8 cellular contexts compared by ENCODE assay signal in the genomic region with DNA sequence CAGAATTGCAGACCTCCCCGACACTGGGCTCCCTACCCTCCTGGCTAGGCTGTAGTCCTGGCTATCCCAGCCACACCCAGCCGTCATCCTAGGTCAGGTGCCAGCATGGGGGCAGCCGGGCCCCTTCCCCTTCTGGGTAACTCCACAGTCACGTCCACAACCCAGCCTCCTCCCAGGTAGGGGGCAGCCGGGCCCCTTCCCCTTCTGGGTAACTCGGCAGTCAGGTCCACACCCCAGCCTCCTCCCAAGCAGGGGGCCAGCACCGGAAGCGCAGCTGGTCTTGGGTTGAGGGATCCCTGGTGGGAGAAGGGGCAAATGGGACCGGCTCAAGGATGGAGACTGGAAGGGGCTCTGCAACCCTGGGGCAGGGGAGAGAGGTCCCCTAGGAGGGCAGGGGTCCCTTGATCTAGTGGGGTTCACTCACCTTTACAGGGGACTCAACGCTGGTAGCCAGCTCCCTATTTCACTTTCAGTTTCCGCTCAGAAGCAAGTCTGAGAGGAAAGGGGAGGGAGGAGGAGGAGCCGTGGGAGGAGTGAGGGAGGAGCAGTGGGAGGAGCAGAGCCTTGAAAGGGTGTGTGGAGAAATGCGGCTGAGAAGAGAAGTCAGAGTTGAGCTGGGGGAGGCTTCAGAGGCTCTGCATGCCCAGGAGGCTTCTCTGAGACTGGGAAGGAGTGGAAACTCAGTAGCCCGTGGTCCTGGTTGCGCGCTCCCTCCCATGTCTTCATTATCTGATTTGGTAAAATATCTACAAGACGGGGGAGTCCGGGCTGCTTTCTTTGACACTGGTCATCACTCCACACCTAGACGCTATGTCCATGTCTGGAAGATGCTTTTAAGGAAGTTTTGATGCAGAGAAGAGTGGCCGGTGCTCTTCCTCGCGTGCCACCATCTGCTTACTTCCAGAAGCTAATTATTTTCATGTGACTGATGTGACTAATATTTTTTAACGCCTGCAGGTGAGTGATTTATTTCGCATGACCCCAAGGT. TPM values are rescaled to one million over a fixed set of nuclear protein-coding genes. Genes with fewer than 3 reads are reported as not detected.
A peak's percentile ranks its signal among the peaks of the same experiment; 100 is the strongest.
DNase-seq lines count a peak whose midpoint lies in the region; ATAC-seq lines count a peak whose summit lies in the region.

A gene (minus strand): TSS at position 494 of the 988 bp plus-strand sequence. CDS start 3,293 bp downstream, outside the sequence.

- H3K27ac ChIP-seq in esophagus (ENCODE audit: low read depth in 2 of 2, low read length in 1 of 2), result peak within 1 kb of the TSS; percentile 67 to 88
- peak within 1 kb of the TSS; percentile 85 for H3K27ac ChIP-seq in muscle layer of colon (ENCODE audit: low read depth, low read length)

- H3K4me3 ChIP-seq in esophagus (ENCODE audit: low read depth in 1 of 2, low read length in 2 of 2), result peak within 1 kb of the TSS; percentile 78 to 98
- H3K4me3 ChIP-seq in muscle layer of colon (ENCODE audit: low read depth in 1 of 2, low read length in 2 of 2), result peak within 1 kb of the TSS; percentile 91 to 92

- WGBS in esophagus, 2 donors, result 10 to 13% methylated on average over 24 of the region's 24 CpGs

- no peaks in the 10 kb centered on the region for H3K27me3 ChIP-seq in esophagus (ENCODE audit: control insufficient read depth in 1 of 2, insufficient read depth in 2 of 2, low read length in 2 of 2)
- no peaks in the 10 kb centered on the region for H3K27me3 ChIP-seq in muscle layer of colon (ENCODE audit: control insufficient read depth in 1 of 2, insufficient read depth in 2 of 2, low read length in 2 of 2)

- H3K9ac ChIP-seq in muscle layer of colon (ENCODE audit: low read length), result peak within 1 kb of the TSS; percentile 84

- DNase-seq in CD1c-positive myeloid dendritic cell (ENCODE audit: extremely low spot score), result peak; percentile 90
- DNase-seq in OCI-M2 (lab: John Stamatoyannopoulos, UW; ENCODE audit: unreplicated experiment), result peak; percentile 84
- DNase-seq in activated T-cell treated with anti-CD3 and anti-CD28 coated beads for 4 hours, result peak; percentile 93
- DNase-seq in stimulated activated CD8-positive, alpha-beta memory T cell treated with anti-CD3 and anti-CD28 coated beads, Interleukin-7, amount 100 ng/mL, for 1 hour (ENCODE audit: low read depth in 2 of 2), result peak; percentile 73 to 75

- no peaks in the 10 kb centered on the region for H3K4me1 ChIP-seq in esophagus (ENCODE audit: control insufficient read depth in 2 of 2, insufficient read depth in 2 of 2, low read length in 1 of 2)
- H3K4me1 ChIP-seq in muscle layer of colon (ENCODE audit: insufficient read depth, low read length), result peaks cover 5% of the 10 kb centered on the region

- H3K9me3 ChIP-seq in esophagus (ENCODE audit: control insufficient read depth in 2 of 2, insufficient read depth in 1 of 2, low read depth in 1 of 2, low read length in 1 of 2) (no peaks in the 10 kb centered on the region), muscle layer of colon (ENCODE audit: low read length) (no peaks in the 10 kb centered on the region)

- H3K36me3 ChIP-seq in esophagus (ENCODE audit: control insufficient read depth in 2 of 2, insufficient read depth in 2 of 2, low read length in 1 of 2) (peaks cover 9 to 17% of the 10 kb centered on the region in 2 donors), muscle layer of colon (ENCODE audit: insufficient read depth, low read length) (peaks cover 19% of the 10 kb centered on the region)

- ATAC-seq in GM19328 (IDR thresholded peaks at IDR 0.05; ENCODE audit: unreplicated experiment) (peak; percentile 99), HG03520 (IDR thresholded peaks at IDR 0.05; ENCODE audit: unreplicated experiment) (peak; percentile 100)

RNA-seq across cellular contexts. Expression of the gene that starts here (rescaled TPM):
- 10 to 100 TPM; 10.4 to 10.6 TPM for polyA plus RNA-seq in esophagus

Comparison
In these comparisons a context has a peak if more than half of its experiments do, and no peak if none do; other contexts are left out.
1. Peak in every context shown above with its lines: DNase-seq, ATAC-seq, H3K4me3 ChIP-seq and H3K27ac ChIP-seq.